Comparison of ENCODE assay signal across 8 cellular contexts in genomic region chr15:94164202-94164807, GRCh38.
DNase-seq lines count a peak whose midpoint lies in the region; ATAC-seq and TF ChIP-seq lines count a peak whose summit lies in the region.

No MANE protein-coding gene starts in this region.

- no peaks in the 10 kb centered on the region for H3K9me3 ChIP-seq in SK-N-SH
- no peaks in the 10 kb centered on the region for H3K9me3 ChIP-seq in right atrium auricular region

- no peak for TF ChIP-seq EP300 in SK-N-SH (IDR thresholded peaks at IDR 0.05; ENCODE audit: borderline replicate concordance in 1 of 2, low read depth in 1 of 2, low read length in 1 of 2)

- no peaks in the 10 kb centered on the region for H3K9me3 Mint-ChIP-seq in activated naive CD8-positive, alpha-beta T cell treated with anti-CD3 and anti-CD28 coated beads, Interleukin-2, amount 10 ng/mL, durations not matched to agents 7 days and 5 days

- no peaks in the 10 kb centered on the region for H3K9me2 ChIP-seq in SK-N-SH

- no peaks in the 10 kb centered on the region for H3K36me3 ChIP-seq in SK-N-SH (replicated peaks in 1 of 2; ENCODE audit: control insufficient read depth in 1 of 2, insufficient read depth in 2 of 2, low read length in 1 of 2)
- H3K36me3 ChIP-seq in right atrium auricular region, result no peaks in the 10 kb centered on the region

- no peak overlapping the region for H3K4me2 ChIP-seq in SK-N-SH

- peak; percentile 95 for TF ChIP-seq RAD21 in SK-N-SH (IDR thresholded peaks at IDR 0.05; ENCODE audit: low read length)

- no peak overlapping the region for H3K27ac ChIP-seq in SK-N-SH (ENCODE audit: low read depth in 2 of 2, low read length in 1 of 2)
- no peak overlapping the region for H3K27ac ChIP-seq in right atrium auricular region

- peak; percentile 85 for TF ChIP-seq CTCF in LNCaP clone FGC (IDR thresholded peaks at IDR 0.05; ENCODE audit: control insufficient read depth, extremely low read depth, insufficient read depth)
- TF ChIP-seq CTCF in SK-N-SH (IDR thresholded peaks at IDR 0.05), result peak; percentile 73
- peak; percentile 37 to 84 for TF ChIP-seq CTCF in right atrium auricular region (IDR thresholded peaks at IDR 0.05)

- CTCF ChIA-PET in SK-N-SH (lab: Yijun Ruan, JAX), result interaction anchor here (0.6 to 12.4 kb wide), 56 partner anchors 9 to 1127 kb away, joined by 3 to 364 read pairs (median 4); partner anchors contain the start of gene MCTP2

- no peak overlapping the region for H3K4me3 Mint-ChIP-seq in activated naive CD8-positive, alpha-beta T cell treated with anti-CD3 and anti-CD28 coated beads, Interleukin-2, amount 10 ng/mL, durations not matched to agents 7 days and 5 days

- no peak for ATAC-seq in activated CD4-positive, CD25-positive, alpha-beta regulatory T cell treated with anti-CD3 and anti-CD28 coated beads, Interleukin-2, amount 50 U/mL, for 24 hours
- ATAC-seq in activated naive CD8-positive, alpha-beta T cell treated with anti-CD3 and anti-CD28 coated beads, Interleukin-2, amount 10 ng/mL, durations not matched to agents 7 days and 5 days (ENCODE audit: low read depth), result no peak
- no peak for ATAC-seq in GM21360 (IDR thresholded peaks at IDR 0.05; ENCODE audit: unreplicated experiment)

- H3K27ac Mint-ChIP-seq in activated naive CD8-positive, alpha-beta T cell treated with anti-CD3 and anti-CD28 coated beads, Interleukin-2, amount 10 ng/mL, durations not matched to agents 7 days and 5 days, result no peak overlapping the region

- H3K27me3 ChIP-seq in SK-N-SH (ENCODE audit: insufficient read depth) (no peaks in the 10 kb centered on the region), right atrium auricular region (no peaks in the 10 kb centered on the region)

- H3K9ac ChIP-seq in SK-N-SH, result no peak overlapping the region

- POLR2A ChIA-PET in SK-N-SH (lab: Yijun Ruan, JAX), result no interaction called here
- POLR2A ChIA-PET in activated naive CD8-positive, alpha-beta T cell treated with anti-CD3 and anti-CD28 coated beads, Interleukin-2, amount 10 ng/mL, durations not matched to agents 7 days and 5 days (lab: Charles Lee), result interaction anchor here (1.2 to 1.9 kb wide), 2 partner anchors 66 to 160 kb away, joined by 4 to 7 read pairs; no protein-coding TSS in a partner anchor

- no peaks in the 10 kb centered on the region for H3K4me1 ChIP-seq in SK-N-SH (ENCODE audit: control insufficient read depth in 1 of 2, insufficient read depth in 2 of 2, low read depth in 1 of 2, low read length in 1 of 2)
- H3K4me1 ChIP-seq in right atrium auricular region, result no peaks in the 10 kb centered on the region

- no peaks in the 10 kb centered on the region for H3F3A ChIP-seq in SK-N-SH (replicated peaks; ENCODE audit: insufficient read depth)

- WGBS in SK-N-SH (ENCODE audit: low lambda C conversion rate), result 38% methylated on average over 10 of the region's 10 CpGs

- H2AFZ ChIP-seq in SK-N-SH (ENCODE audit: low read depth), result no peak overlapping the region

- DNase-seq in activated CD4-positive, CD25-positive, alpha-beta regulatory T cell (lab: John Stamatoyannopoulos, UW), result peak; percentile 4 to 33 (median 8)
- DNase-seq in LNCaP clone FGC (ENCODE audit: low read depth) (peak; percentile 18), SK-N-SH (peak; percentile 60), right atrium auricular region (ENCODE audit: low spot score) (no peak)
- peak; percentile 52 for DNase-seq in activated naive CD8-positive, alpha-beta T cell treated with anti-CD3 and anti-CD28 coated beads, Interleukin-2, amount 10 ng/mL, durations not matched to agents 7 days and 5 days
- peak; percentile 49 for DNase-seq in stimulated activated CD4-positive, alpha-beta T cell treated with anti-CD3 and anti-CD28 coated beads, Interleukin-12 subunit alpha, Interleukin-12 subunit beta, amount 100 ng/mL, for 4 hours

- no peaks in the 10 kb centered on the region for H4K20me1 ChIP-seq in SK-N-SH (ENCODE audit: insufficient read depth)

- no peak overlapping the region for H3K4me3 ChIP-seq in LNCaP clone FGC (ENCODE audit: low read depth, low read length)
- H3K4me3 ChIP-seq in SK-N-SH (ENCODE audit: low read depth in 2 of 2, low read length in 1 of 2), result peak overlapping the region in 1 of 2 experiments; percentile 32; a peak in 1 of 4 replicates
- H3K4me3 ChIP-seq in right atrium auricular region, result no peak overlapping the region

- H3K27me3 Mint-ChIP-seq in activated naive CD8-positive, alpha-beta T cell treated with anti-CD3 and anti-CD28 coated beads, Interleukin-2, amount 10 ng/mL, durations not matched to agents 7 days and 5 days, result peaks cover 3% of the 10 kb centered on the region

- no peaks in the 10 kb centered on the region for H3K79me2 ChIP-seq in SK-N-SH (ENCODE audit: insufficient read depth)

- no peaks in the 10 kb centered on the region for H3K36me3 Mint-ChIP-seq in activated naive CD8-positive, alpha-beta T cell treated with anti-CD3 and anti-CD28 coated beads, Interleukin-2, amount 10 ng/mL, durations not matched to agents 7 days and 5 days

- peaks cover 5% of the 10 kb centered on the region for H3K4me1 Mint-ChIP-seq in activated naive CD8-positive, alpha-beta T cell treated with anti-CD3 and anti-CD28 coated beads, Interleukin-2, amount 10 ng/mL, durations not matched to agents 7 days and 5 days

TF ChIP-seq in SK-N-SH, 30 proteins besides CTCF, POLR2A, EP300 and RAD21:
- TF ChIP-seq MEF2A (IDR thresholded peaks at IDR 0.05; ENCODE audit: borderline replicate concordance, low read depth), result no peak
- peak; percentile 81; the same call in 1 of the 2 replicates for TF ChIP-seq SMC3 (IDR thresholded peaks at IDR 0.05; ENCODE audit: low read depth, low read length)
- no peak for TF ChIP-seq IRF3 (IDR thresholded peaks at IDR 0.05; ENCODE audit: low read depth, low read length)
- no peak for TF ChIP-seq POLR2AphosphoS5 (IDR thresholded peaks at IDR 0.05; ENCODE audit: low read depth, low read length)
TF ChIP-seq in SK-N-SH: peak in this region for 1.
